In genomic region chr21:38800924-38801744, GRCh38 we compare ENCODE assay signal across 1 cellular context.
A peak's percentile ranks its signal among the peaks of the same experiment; 100 is the strongest.
TF ChIP-seq lines count a peak whose summit lies in the region.

No MANE protein-coding gene starts in this region.

TF ChIP-seq in K562, 482 proteins besides CTCF, POLR2A, EP300 and RAD21 (continued from another document):
- TF ChIP-seq MYC (IDR thresholded peaks at IDR 0.05; ENCODE audit: low read depth, low read length): peak; percentile 31; the same call in 1 of the 2 replicates
- TF ChIP-seq MYC (CRISPR knock-in tag; IDR thresholded peaks at IDR 0.05; ENCODE audit: borderline replicate concordance, low read depth): no peak
- no peak for TF ChIP-seq HOMEZ (CRISPR knock-in tag; IDR thresholded peaks at IDR 0.05)
- TF ChIP-seq, protein P1, sequence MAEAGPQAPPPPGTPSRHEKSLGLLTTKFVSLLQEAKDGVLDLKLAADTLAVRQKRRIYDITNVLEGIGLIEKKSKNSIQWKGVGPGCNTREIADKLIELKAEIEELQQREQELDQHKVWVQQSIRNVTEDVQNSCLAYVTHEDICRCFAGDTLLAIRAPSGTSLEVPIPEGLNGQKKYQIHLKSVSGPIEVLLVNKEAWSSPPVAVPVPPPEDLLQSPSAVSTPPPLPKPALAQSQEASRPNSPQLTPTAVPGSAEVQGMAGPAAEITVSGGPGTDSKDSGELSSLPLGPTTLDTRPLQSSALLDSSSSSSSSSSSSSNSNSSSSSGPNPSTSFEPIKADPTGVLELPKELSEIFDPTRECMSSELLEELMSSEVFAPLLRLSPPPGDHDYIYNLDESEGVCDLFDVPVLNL (CRISPR knock-in tag; IDR thresholded peaks at IDR 0.05; ENCODE audit: low read depth): no peak
- TF ChIP-seq AFF1 (IDR thresholded peaks at IDR 0.05; ENCODE audit: low read depth in 1 of 2, partially characterized antibody in 2 of 2): no peak
- no peak for TF ChIP-seq PCBP2 (IDR thresholded peaks at IDR 0.05; ENCODE audit: low read depth, low read length, poor library complexity, severe bottlenecking)
- peak; percentile 65; the same call in 1 of the 2 replicates for TF ChIP-seq L3MBTL2 (IDR thresholded peaks at IDR 0.05)
- TF ChIP-seq CTBP1 (IDR thresholded peaks at IDR 0.05; ENCODE audit: borderline replicate concordance): no peak
- TF ChIP-seq DPF2 (IDR thresholded peaks at IDR 0.05): peak; percentile 44; the same call in 1 of the 2 replicates
- TF ChIP-seq, protein P2, sequence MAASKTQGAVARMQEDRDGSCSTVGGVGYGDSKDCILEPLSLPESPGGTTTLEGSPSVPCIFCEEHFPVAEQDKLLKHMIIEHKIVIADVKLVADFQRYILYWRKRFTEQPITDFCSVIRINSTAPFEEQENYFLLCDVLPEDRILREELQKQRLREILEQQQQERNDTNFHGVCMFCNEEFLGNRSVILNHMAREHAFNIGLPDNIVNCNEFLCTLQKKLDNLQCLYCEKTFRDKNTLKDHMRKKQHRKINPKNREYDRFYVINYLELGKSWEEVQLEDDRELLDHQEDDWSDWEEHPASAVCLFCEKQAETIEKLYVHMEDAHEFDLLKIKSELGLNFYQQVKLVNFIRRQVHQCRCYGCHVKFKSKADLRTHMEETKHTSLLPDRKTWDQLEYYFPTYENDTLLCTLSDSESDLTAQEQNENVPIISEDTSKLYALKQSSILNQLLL (CRISPR knock-in tag; IDR thresholded peaks at IDR 0.05; ENCODE audit: borderline replicate concordance): no peak
- TF ChIP-seq TAF15 (IDR thresholded peaks at IDR 0.05; ENCODE audit: low read depth, low read length): no peak
- no peak for TF ChIP-seq ZBTB17 (CRISPR knock-in tag; IDR thresholded peaks at IDR 0.05)
- no peak for TF ChIP-seq KLF13 (tag; IDR thresholded peaks at IDR 0.05; ENCODE audit: borderline replicate concordance, low read depth)
- peak; percentile 42; the same call in 1 of the 2 replicates for TF ChIP-seq RNF2 (IDR thresholded peaks at IDR 0.05)
- peak in 1 of 2 experiments; percentile 43; a peak in 1 of 4 replicates for TF ChIP-seq RCOR1 (IDR thresholded peaks at IDR 0.05; ENCODE audit: borderline replicate concordance in 1 of 2, low read depth in 2 of 2, low read length in 2 of 2)
- TF ChIP-seq, protein P3, sequence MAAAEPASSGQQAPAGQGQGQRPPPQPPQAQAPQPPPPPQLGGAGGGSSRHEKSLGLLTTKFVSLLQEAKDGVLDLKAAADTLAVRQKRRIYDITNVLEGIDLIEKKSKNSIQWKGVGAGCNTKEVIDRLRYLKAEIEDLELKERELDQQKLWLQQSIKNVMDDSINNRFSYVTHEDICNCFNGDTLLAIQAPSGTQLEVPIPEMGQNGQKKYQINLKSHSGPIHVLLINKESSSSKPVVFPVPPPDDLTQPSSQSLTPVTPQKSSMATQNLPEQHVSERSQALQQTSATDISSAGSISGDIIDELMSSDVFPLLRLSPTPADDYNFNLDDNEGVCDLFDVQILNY (CRISPR knock-in tag; IDR thresholded peaks at IDR 0.05): no peak
- no peak for TF ChIP-seq MXI1 (IDR thresholded peaks at IDR 0.05; ENCODE audit: low read depth, low read length)
- no peak for TF ChIP-seq HINFP (tag; conservative IDR thresholded peaks at IDR 0.05; ENCODE audit: low read depth)
- TF ChIP-seq ZNF3 (CRISPR knock-in tag; IDR thresholded peaks at IDR 0.05): no peak
- TF ChIP-seq, protein P4, sequence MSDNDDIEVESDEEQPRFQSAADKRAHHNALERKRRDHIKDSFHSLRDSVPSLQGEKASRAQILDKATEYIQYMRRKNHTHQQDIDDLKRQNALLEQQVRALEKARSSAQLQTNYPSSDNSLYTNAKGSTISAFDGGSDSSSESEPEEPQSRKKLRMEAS (CRISPR knock-in tag; IDR thresholded peaks at IDR 0.05): peak; percentile 26; the same call in 1 of the 2 replicates
- TF ChIP-seq ELF4 (CRISPR knock-in tag; IDR thresholded peaks at IDR 0.05): no peak
- TF ChIP-seq REST (CRISPR knock-in tag; IDR thresholded peaks at IDR 0.05; ENCODE audit: low read depth): no peak
- TF ChIP-seq, protein P5, sequence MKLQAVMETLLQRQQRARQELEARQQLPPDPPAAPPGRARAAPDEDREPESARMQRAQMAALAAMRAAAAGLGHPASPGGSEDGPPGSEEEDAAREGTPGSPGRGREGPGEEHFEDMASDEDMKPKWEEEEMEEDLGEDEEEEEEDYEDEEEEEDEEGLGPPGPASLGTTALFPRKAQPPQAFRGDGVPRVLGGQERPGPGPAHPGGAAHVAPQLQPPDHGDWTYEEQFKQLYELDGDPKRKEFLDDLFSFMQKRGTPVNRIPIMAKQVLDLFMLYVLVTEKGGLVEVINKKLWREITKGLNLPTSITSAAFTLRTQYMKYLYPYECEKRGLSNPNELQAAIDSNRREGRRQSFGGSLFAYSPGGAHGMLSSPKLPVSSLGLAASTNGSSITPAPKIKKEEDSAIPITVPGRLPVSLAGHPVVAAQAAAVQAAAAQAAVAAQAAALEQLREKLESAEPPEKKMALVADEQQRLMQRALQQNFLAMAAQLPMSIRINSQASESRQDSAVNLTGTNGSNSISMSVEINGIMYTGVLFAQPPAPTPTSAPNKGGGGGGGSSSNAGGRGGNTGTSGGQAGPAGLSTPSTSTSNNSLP (IDR thresholded peaks at IDR 0.05; ENCODE audit: borderline replicate concordance, low read depth, low read length): no peak
- TF ChIP-seq YY1 (IDR thresholded peaks at IDR 0.05; ENCODE audit: borderline replicate concordance in 1 of 3, control insufficient read depth in 1 of 3, extremely low read depth in 1 of 3, insufficient read depth in 3 of 3, insufficient read length in 1 of 3, insufficient replicate concordance in 2 of 3, low read depth in 1 of 3, low read length in 2 of 3): no peak
- no peak for TF ChIP-seq BRD9 (IDR thresholded peaks at IDR 0.05; ENCODE audit: low read depth, partially characterized antibody)
- peak; percentile 84 for TF ChIP-seq EGR1 (conservative IDR thresholded peaks at IDR 0.05)
- TF ChIP-seq MECOM (CRISPR knock-in tag; IDR thresholded peaks at IDR 0.05): peak; percentile 55; the same call in 1 of the 2 replicates
